Comparison of ENCODE assay signal across 22 cellular contexts in genomic region chr14:25943329-25943728, GRCh38.
"Had no signal": no experiment of that assay in that cellular context is flagged by ENCODE, and none has a peak within 500 bp of the region (broad histone marks: within the 10 kb centered on the region; RNA-seq: fewer than 3 reads in every experiment).

No MANE protein-coding gene starts in this region.

- H3K4me1 Mint-ChIP-seq: activated B cell treated with CpG ODN at 0.5 μM for 24 hours; activated CD4-positive, alpha-beta T cell treated with anti-CD3 and anti-CD28 coated beads, Interleukin-2, amount 10 ng/mL, durations not matched to agents 24 days and 14 days; activated CD8-positive, alpha-beta memory T cell treated with anti-CD3 and anti-CD28 coated beads, Interleukin-2, amount 10 ng/mL, durations not matched to agents 7 days and 5 days; activated naive CD4-positive, alpha-beta T cell treated with anti-CD3 and anti-CD28 coated beads, Interleukin-2, amount 50 U/mL, for 24 hours; T-helper 17 cell had no signal

- H3K4me1 ChIP-seq: ascending aorta, body of pancreas had no signal

- H3K27me3 Mint-ChIP-seq: activated B cell treated with CpG ODN at 0.5 μM for 24 hours; activated CD4-positive, alpha-beta T cell treated with anti-CD3 and anti-CD28 coated beads, Interleukin-2, amount 10 ng/mL, durations not matched to agents 24 days and 14 days; activated CD8-positive, alpha-beta memory T cell treated with anti-CD3 and anti-CD28 coated beads, Interleukin-2, amount 10 ng/mL, durations not matched to agents 7 days and 5 days; activated naive CD4-positive, alpha-beta T cell treated with anti-CD3 and anti-CD28 coated beads, Interleukin-2, amount 50 U/mL, for 24 hours; activated T-cell treated with anti-CD3 and anti-CD28 coated beads, Interleukin-2, amount 50 U/mL, for 24 hours; T-helper 17 cell had no signal

- H3K4me3 Mint-ChIP-seq: activated B cell treated with CpG ODN at 0.5 μM for 24 hours; activated CD4-positive, alpha-beta T cell treated with anti-CD3 and anti-CD28 coated beads, Interleukin-2, amount 10 ng/mL, durations not matched to agents 24 days and 14 days; activated CD8-positive, alpha-beta memory T cell treated with anti-CD3 and anti-CD28 coated beads, Interleukin-2, amount 10 ng/mL, durations not matched to agents 7 days and 5 days; activated naive CD4-positive, alpha-beta T cell treated with anti-CD3 and anti-CD28 coated beads, Interleukin-2, amount 50 U/mL, for 24 hours; activated T-cell treated with anti-CD3 and anti-CD28 coated beads, Interleukin-2, amount 50 U/mL, for 24 hours; activated T-helper 1 cell treated with anti-CD3 and anti-CD28 coated beads, Interleukin-12 subunit alpha, Interleukin-12 subunit beta, Interleukin-2, Interleukin-4 antibody, amounts not matched to agents 30 ng/mL and 10 ng/mL and 1 ng/mL, durations not matched to agents 14 hours and 24 hours and 36 hours; T-helper 17 cell had no signal

- H3K36me3 Mint-ChIP-seq: activated CD8-positive, alpha-beta memory T cell treated with anti-CD3 and anti-CD28 coated beads, Interleukin-2, amount 10 ng/mL, durations not matched to agents 7 days and 5 days; activated naive CD4-positive, alpha-beta T cell treated with anti-CD3 and anti-CD28 coated beads, Interleukin-2, amount 50 U/mL, for 24 hours had no signal

- H3K27ac Mint-ChIP-seq: activated B cell treated with CpG ODN at 0.5 μM for 24 hours; activated CD4-positive, alpha-beta T cell treated with anti-CD3 and anti-CD28 coated beads, Interleukin-2, amount 10 ng/mL, durations not matched to agents 24 days and 14 days; activated CD8-positive, alpha-beta memory T cell treated with anti-CD3 and anti-CD28 coated beads, Interleukin-2, amount 10 ng/mL, durations not matched to agents 7 days and 5 days; activated naive CD4-positive, alpha-beta T cell treated with anti-CD3 and anti-CD28 coated beads, Interleukin-2, amount 50 U/mL, for 24 hours; activated T-cell treated with anti-CD3 and anti-CD28 coated beads, Interleukin-2, amount 50 U/mL, for 24 hours; activated T-helper 1 cell treated with anti-CD3 and anti-CD28 coated beads, Interleukin-12 subunit alpha, Interleukin-12 subunit beta, Interleukin-2, Interleukin-4 antibody, amounts not matched to agents 30 ng/mL and 10 ng/mL and 1 ng/mL, durations not matched to agents 14 hours and 24 hours and 36 hours; T-helper 17 cell had no signal

- H3K27ac ChIP-seq: ascending aorta, body of pancreas had no signal

- H3K9me3 ChIP-seq: ascending aorta, body of pancreas had no signal

- H3K4me3 ChIP-seq: ascending aorta, body of pancreas had no signal

- ATAC-seq: activated CD8-positive, alpha-beta memory T cell treated with anti-CD3 and anti-CD28 coated beads, Interleukin-2, amount 10 ng/mL, durations not matched to agents 7 days and 5 days; body of pancreas; T-helper 17 cell had no signal

- H3K27me3 ChIP-seq: ascending aorta, body of pancreas had no signal

- DNase-seq: activated B cell treated with CpG ODN at 0.5 μM for 24 hours; activated CD4-positive, alpha-beta T cell treated with anti-CD3 and anti-CD28 coated beads for 1 hour; activated CD4-positive, alpha-beta T cell treated with anti-CD3 and anti-CD28 coated beads, Interleukin-2, amount 10 ng/mL, durations not matched to agents 24 days and 14 days; activated CD4-positive, alpha-beta T cell treated with anti-CD3 and anti-CD28 coated beads, Interleukin-2, amount 50 U/mL, for 48 hours; activated CD8-positive, alpha-beta memory T cell treated with anti-CD3 and anti-CD28 coated beads, Interleukin-2, amount 10 ng/mL, durations not matched to agents 7 days and 5 days; activated effector memory CD4-positive, alpha-beta T cell treated with Interleukin-2 at 50 U/mL for 16 hours; activated naive CD4-positive, alpha-beta T cell; activated T-cell treated with anti-CD3 and anti-CD28 coated beads, Interleukin-2, amount 50 U/mL, for 24 hours; amniotic stem cell; body of pancreas; MM.1S; NCI-H1105; NCI-H187 treated with DMSO at 0.1 percent for 48 hours; NCI-H2081 treated with DMSO at 0.1 percent for 48 hours; NCI-H446; NCI-H524; SIG-M5; T-helper 17 cell; T-helper 9 cell had no signal

- H3K36me3 ChIP-seq: ascending aorta had no signal
